Comparison of ENCODE assay signal across 8 cellular contexts in the genomic region with DNA sequence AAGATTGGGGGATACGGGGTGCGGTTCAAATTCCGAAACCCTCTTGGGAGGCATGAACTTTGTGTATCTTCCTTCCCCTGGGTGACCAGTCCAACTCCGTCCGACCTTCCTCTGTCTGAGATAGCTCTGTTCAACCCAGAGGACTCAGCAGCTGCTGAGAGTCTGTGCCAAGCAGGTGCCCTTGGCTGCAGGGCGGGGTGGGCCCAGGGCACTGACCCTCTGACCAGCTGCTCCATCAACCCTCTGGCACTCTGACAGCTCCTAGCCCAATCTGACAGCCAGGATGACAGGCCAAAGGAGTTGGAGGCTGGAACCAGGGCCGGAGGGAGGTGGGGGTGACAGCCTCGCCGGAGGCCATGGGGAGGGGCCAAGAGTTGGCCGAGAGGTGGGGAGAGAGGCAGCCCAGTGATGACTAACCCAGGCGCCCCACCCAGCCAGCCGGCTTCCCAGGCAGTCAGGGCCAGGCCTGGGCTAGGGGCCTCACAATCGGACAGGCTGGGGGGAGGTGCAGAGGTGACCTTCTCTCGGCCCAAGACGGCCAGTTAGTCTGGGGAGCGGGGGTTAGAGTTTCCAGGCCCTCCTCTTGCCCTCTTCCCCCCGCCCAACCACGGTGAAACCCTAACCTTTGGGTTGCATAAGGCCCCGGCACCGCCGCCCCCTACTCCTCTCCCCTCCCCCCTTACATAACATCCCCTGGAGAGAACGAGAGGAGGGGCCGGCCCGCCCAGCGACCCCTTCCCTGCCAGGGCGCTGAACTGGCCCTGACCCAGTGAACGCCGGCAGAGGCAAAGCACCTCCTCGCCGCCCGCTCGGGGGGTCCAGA. TPM values are rescaled to one million over a fixed set of nuclear protein-coding genes. Genes with fewer than 3 reads are reported as not detected.
DNase-seq lines count a peak whose midpoint lies in the region; ATAC-seq and TF ChIP-seq lines count a peak whose summit lies in the region.

No MANE protein-coding gene starts in this region.

- no peaks in the 10 kb centered on the region for H3K9me3 ChIP-seq in breast epithelium

- H3K27ac ChIP-seq in breast epithelium (peak overlapping the region; percentile 98 to 100), skin epidermis (peak overlapping the region; percentile 90 to 100 (median 98))

- peak overlapping the region; percentile 87 to 100 (median 96) for H3K4me3 ChIP-seq in breast epithelium
- H3K4me3 ChIP-seq in skin epidermis: peak overlapping the region; percentile 75 to 100 (median 90)

- intact Hi-C loops in breast epithelium (cut with DNase I; ENCODE audit: low total_unique reads): no loop called here

- no peaks in the 10 kb centered on the region for H3K36me3 ChIP-seq in breast epithelium

- H3K27me3 ChIP-seq in breast epithelium: no peaks in the 10 kb centered on the region

- no peak for ATAC-seq in GM18519 (IDR thresholded peaks at IDR 0.05; ENCODE audit: low FRiP score, unreplicated experiment)

- peaks cover 11 to 14% of the 10 kb centered on the region in 2 donors for H3K4me1 ChIP-seq in breast epithelium

- no peak for TF ChIP-seq POLR2A in breast epithelium (IDR thresholded peaks at IDR 0.05)

- DNase-seq in activated gamma-delta T cell treated with Interleukin-2 at 50 U/mL for 16 hours (peak; percentile 50), activated gamma-delta T cell (lab: John Stamatoyannopoulos, UW) (no peak), SW480 (ENCODE audit: low spot score) (peak; percentile 84), breast epithelium (ENCODE audit: low spot score in 2 of 2) (peak; percentile 77 to 79), iPS-NIHi7 (ENCODE audit: extremely low spot score) (peak; percentile 63), NCI-H2081 (lab: John Stamatoyannopoulos, UW) (no peak)

- no peak for TF ChIP-seq CTCF in breast epithelium (IDR thresholded peaks at IDR 0.05)

RNA-seq across cellular contexts. Expression of a gene that starts 5.0 kb away (rescaled TPM):
- 10 to 100 TPM in 1 of 3 donors, 1 to 10 TPM in 2; 3.7 to 10.9 (median 6.9) TPM for total RNA-seq in breast epithelium

RNA-seq across cellular contexts. Expression of a gene that starts 9.3 kb away (rescaled TPM):
- total RNA-seq in breast epithelium: 10 to 100 TPM; 36.6 to 52.6 (median 41.6) TPM

RNA-seq across cellular contexts. Expression of a gene that starts 27.5 kb away (rescaled TPM):
- 10 to 100 TPM; 18.4 to 30.1 (median 21.3) TPM for total RNA-seq in breast epithelium

RNA-seq across cellular contexts. Expression of a gene that starts 30.5 kb away (rescaled TPM):
- 100 to 1,000 TPM; 173 to 183 (median 176) TPM for total RNA-seq in breast epithelium

RNA-seq across cellular contexts. Expression of a gene that starts 46.7 kb away (rescaled TPM):
- total RNA-seq in breast epithelium: 1,000 to 10,000 TPM in 1 of 3 donors, 100 to 1,000 TPM in 2; 427 to 3,050 (median 615) TPM

Comparison
In these comparisons a context has a peak if more than half of its experiments do, and no peak if none do; other contexts are left out.
1. DNase-seq: peak in activated gamma-delta T cell treated with Interleukin-2 at 50 U/mL for 16 hours (single experiment), SW480 (single experiment), breast epithelium (2 of 2) and iPS-NIHi7 (single experiment); none in activated gamma-delta T cell (single experiment) and NCI-H2081 (0 of 2).